ENCODE assay signal across 1 cellular context in genomic region chr18:45722899-45723298, GRCh38.
TF ChIP-seq lines count a peak whose summit lies in the region.

No MANE protein-coding gene starts in this region.

TF ChIP-seq in K562, 482 proteins besides CTCF, POLR2A, EP300 and RAD21 (continued from another document and continues in another):
- TF ChIP-seq, protein P1, sequence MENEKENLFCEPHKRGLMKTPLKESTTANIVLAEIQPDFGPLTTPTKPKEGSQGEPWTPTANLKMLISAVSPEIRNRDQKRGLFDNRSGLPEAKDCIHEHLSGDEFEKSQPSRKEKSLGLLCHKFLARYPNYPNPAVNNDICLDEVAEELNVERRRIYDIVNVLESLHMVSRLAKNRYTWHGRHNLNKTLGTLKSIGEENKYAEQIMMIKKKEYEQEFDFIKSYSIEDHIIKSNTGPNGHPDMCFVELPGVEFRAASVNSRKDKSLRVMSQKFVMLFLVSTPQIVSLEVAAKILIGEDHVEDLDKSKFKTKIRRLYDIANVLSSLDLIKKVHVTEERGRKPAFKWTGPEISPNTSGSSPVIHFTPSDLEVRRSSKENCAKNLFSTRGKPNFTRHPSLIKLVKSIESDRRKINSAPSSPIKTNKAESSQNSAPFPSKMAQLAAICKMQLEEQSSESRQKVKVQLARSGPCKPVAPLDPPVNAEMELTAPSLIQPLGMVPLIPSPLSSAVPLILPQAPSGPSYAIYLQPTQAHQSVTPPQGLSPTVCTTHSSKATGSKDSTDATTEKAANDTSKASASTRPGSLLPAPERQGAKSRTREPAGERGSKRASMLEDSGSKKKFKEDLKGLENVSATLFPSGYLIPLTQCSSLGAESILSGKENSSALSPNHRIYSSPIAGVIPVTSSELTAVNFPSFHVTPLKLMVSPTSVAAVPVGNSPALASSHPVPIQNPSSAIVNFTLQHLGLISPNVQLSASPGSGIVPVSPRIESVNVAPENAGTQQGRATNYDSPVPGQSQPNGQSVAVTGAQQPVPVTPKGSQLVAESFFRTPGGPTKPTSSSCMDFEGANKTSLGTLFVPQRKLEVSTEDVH (IDR thresholded peaks at IDR 0.05; ENCODE audit: low read depth, partially characterized antibody) = no peak
- TF ChIP-seq KAT2B (IDR thresholded peaks at IDR 0.05; ENCODE audit: low read depth, low read length) (no peak), GATA2 (CRISPR knock-in tag; IDR thresholded peaks at IDR 0.05) (peak; percentile 85), ZNF175 (CRISPR knock-in tag; IDR thresholded peaks at IDR 0.05; ENCODE audit: low read depth) (0 out of 2 replicates have a peak, but pooled peaks have one; percentile 57), CC2D1A (IDR thresholded peaks at IDR 0.05) (peak; percentile 61; the same call in 1 of the 2 replicates), JUND (IDR thresholded peaks at IDR 0.05; ENCODE audit: borderline replicate concordance, low read depth, low read length) (peak; percentile 41; the same call in 1 of the 2 replicates), JUND (tag; IDR thresholded peaks at IDR 0.05; ENCODE audit: borderline replicate concordance, low read depth, low read length) (no peak; the same call in 2 of the 3 replicates), ZNF785 (CRISPR knock-in tag; IDR thresholded peaks at IDR 0.05) (no peak), CREM (IDR thresholded peaks at IDR 0.05; ENCODE audit: low read depth) (peak; percentile 60), DIDO1 (tag; IDR thresholded peaks at IDR 0.05; ENCODE audit: low read depth) (no peak), TBL1XR1 (IDR thresholded peaks at IDR 0.05; ENCODE audit: low read length in 2 of 2) (peak in 1 of 2 experiments; percentile 57; a peak in 1 of 4 replicates), SOX6 (IDR thresholded peaks at IDR 0.05) (peak; percentile 57; the same call in 1 of the 2 replicates), FIP1L1 (IDR thresholded peaks at IDR 0.05; ENCODE audit: low read depth, low read length, poor library complexity, severe bottlenecking) (no peak), PHB (CRISPR knock-in tag; IDR thresholded peaks at IDR 0.05) (no peak), E4F1 (CRISPR knock-in tag; IDR thresholded peaks at IDR 0.05; ENCODE audit: borderline replicate concordance) (no peak), ARID1B (IDR thresholded peaks at IDR 0.05) (peak; percentile 91), TCF7 (IDR thresholded peaks at IDR 0.05; ENCODE audit: borderline replicate concordance) (0 out of 2 replicates have a peak, but pooled peaks have one; percentile 32), MITF (IDR thresholded peaks at IDR 0.05) (0 out of 2 replicates have a peak, but pooled peaks have one; percentile 19), RBBP5 (IDR thresholded peaks at IDR 0.05; ENCODE audit: borderline replicate concordance, insufficient read depth, low read length, poor library complexity, severe bottlenecking) (no peak), SMARCB1 (IDR thresholded peaks at IDR 0.05; ENCODE audit: insufficient read length, low read depth) (no peak), NR2F6 (CRISPR knock-in tag; IDR thresholded peaks at IDR 0.05) (no peak), ZNF232 (CRISPR knock-in tag; IDR thresholded peaks at IDR 0.05) (no peak), MYNN (IDR thresholded peaks at IDR 0.05) (peak; percentile 31; the same call in 1 of the 2 replicates), MYNN (CRISPR knock-in tag; IDR thresholded peaks at IDR 0.05) (no peak), MXI1 (IDR thresholded peaks at IDR 0.05; ENCODE audit: low read depth, low read length) (no peak), ZNF395 (CRISPR knock-in tag; IDR thresholded peaks at IDR 0.05) (peak; percentile 72; the same call in 1 of the 2 replicates), POLR2AphosphoS5 (IDR thresholded peaks at IDR 0.05; ENCODE audit: control insufficient read depth, insufficient read depth, low read depth, low read length) (peak; percentile 90), ZNF277 (CRISPR knock-in tag; IDR thresholded peaks at IDR 0.05; ENCODE audit: borderline replicate concordance) (no peak), MTA2 (IDR thresholded peaks at IDR 0.05; ENCODE audit: low read depth) (peak; percentile 84), TCF3 (CRISPR knock-in tag; IDR thresholded peaks at IDR 0.05) (peak; percentile 90), ZNF318 (IDR thresholded peaks at IDR 0.05; ENCODE audit: borderline replicate concordance in 1 of 2, low read depth in 1 of 2) (no peak), TRIM24 (IDR thresholded peaks at IDR 0.05) (peak; percentile 62 to 68; a peak in 3 of 4 replicates), DMBX1 (CRISPR knock-in tag; IDR thresholded peaks at IDR 0.05; ENCODE audit: borderline replicate concordance) (no peak), RBM15 (IDR thresholded peaks at IDR 0.05; ENCODE audit: insufficient read depth, low read length) (no peak)
- TF ChIP-seq, protein P2, sequence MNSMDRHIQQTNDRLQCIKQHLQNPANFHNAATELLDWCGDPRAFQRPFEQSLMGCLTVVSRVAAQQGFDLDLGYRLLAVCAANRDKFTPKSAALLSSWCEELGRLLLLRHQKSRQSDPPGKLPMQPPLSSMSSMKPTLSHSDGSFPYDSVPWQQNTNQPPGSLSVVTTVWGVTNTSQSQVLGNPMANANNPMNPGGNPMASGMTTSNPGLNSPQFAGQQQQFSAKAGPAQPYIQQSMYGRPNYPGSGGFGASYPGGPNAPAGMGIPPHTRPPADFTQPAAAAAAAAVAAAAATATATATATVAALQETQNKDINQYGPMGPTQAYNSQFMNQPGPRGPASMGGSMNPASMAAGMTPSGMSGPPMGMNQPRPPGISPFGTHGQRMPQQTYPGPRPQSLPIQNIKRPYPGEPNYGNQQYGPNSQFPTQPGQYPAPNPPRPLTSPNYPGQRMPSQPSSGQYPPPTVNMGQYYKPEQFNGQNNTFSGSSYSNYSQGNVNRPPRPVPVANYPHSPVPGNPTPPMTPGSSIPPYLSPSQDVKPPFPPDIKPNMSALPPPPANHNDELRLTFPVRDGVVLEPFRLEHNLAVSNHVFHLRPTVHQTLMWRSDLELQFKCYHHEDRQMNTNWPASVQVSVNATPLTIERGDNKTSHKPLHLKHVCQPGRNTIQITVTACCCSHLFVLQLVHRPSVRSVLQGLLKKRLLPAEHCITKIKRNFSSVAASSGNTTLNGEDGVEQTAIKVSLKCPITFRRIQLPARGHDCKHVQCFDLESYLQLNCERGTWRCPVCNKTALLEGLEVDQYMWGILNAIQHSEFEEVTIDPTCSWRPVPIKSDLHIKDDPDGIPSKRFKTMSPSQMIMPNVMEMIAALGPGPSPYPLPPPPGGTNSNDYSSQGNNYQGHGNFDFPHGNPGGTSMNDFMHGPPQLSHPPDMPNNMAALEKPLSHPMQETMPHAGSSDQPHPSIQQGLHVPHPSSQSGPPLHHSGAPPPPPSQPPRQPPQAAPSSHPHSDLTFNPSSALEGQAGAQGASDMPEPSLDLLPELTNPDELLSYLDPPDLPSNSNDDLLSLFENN (IDR thresholded peaks at IDR 0.05; ENCODE audit: low read depth in 2 of 2, low read length in 2 of 2) = peak in 1 of 2 experiments; percentile 70; a peak in 2 of 4 replicates
